Comparison of ENCODE assay signal across 24 cellular contexts in genomic region chr9:114272739-114273431, GRCh38. TPM values are rescaled to one million over a fixed set of nuclear protein-coding genes. Genes with fewer than 3 reads are reported as not detected.
DNase-seq lines count a peak whose midpoint lies in the region; TF ChIP-seq lines count a peak whose summit lies in the region.
"Had no signal": no experiment of that assay in that cellular context is flagged by ENCODE, and none has a peak within 500 bp of the region (broad histone marks: within the 10 kb centered on the region; RNA-seq: fewer than 3 reads in every experiment).

No MANE protein-coding gene starts in this region.

- peak; percentile 23 for DNase-seq in DMS53 (lab: John Stamatoyannopoulos, UW)
- DNase-seq in DMS53 treated with DMSO at 0.1 percent for 48 hours (lab: John Stamatoyannopoulos, UW; ENCODE audit: unreplicated experiment), result no peak
- DNase-seq in NCI-H524 treated with DMSO at 0.1 percent for 48 hours (lab: John Stamatoyannopoulos, UW), result peak; percentile 93
- peak; percentile 37 for DNase-seq in epithelial cell of esophagus (ENCODE audit: low read depth)
- DNase-seq in posterior vena cava (ENCODE audit: low spot score), result peak; percentile 24
- no peak for DNase-seq in NCI-H226
- no peak for DNase-seq in dermis blood vessel endothelial cell
- DNase-seq in NCI-H1694 treated with DMSO at 0.1 percent for 48 hours (lab: John Stamatoyannopoulos, UW), result no peak
- DNase-seq: 8988T; activated CD8-positive, alpha-beta memory T cell treated with anti-CD3 and anti-CD28 coated beads, Interleukin-2, amount 50 U/mL, for 48 hours; AML-193; amygdala; COR-L47; effector CD8-positive, alpha-beta T cell; NCI-H1105; NCI-H526; PC-3; SJCRH30; stimulated activated CD8-positive, alpha-beta memory T cell treated with anti-CD3 and anti-CD28 coated beads, Interleukin-4, amount 100 ng/mL, for 48 hours; upper lobe of left lung had no signal

- no peak overlapping the region for H3K4me3 ChIP-seq in epithelial cell of esophagus (ENCODE audit: low read length)
- H3K4me3 ChIP-seq: GM23248, SJCRH30, upper lobe of left lung had no signal

- intact Hi-C loops in posterior vena cava (cut with DNase I), result loop anchor here (5.0 kb wide), 2 partner anchors 116 to 481 kb away; partner anchors contain the start of gene COL27A1 (in 1 of the 2)

- TF ChIP-seq CTCF in epithelial cell of esophagus (IDR thresholded peaks at IDR 0.05; ENCODE audit: insufficient read depth, low read depth, low read length, missing control alignments), result no peak

RNA-seq across cellular contexts. Expression of gene ORM1, which starts 50.0 kb away (rescaled TPM):
- total RNA-seq in posterior vena cava (1 to 10 TPM in 1 of 2 donors, not detected in 1; 1.8 TPM), dermis blood vessel endothelial cell (not detected in 2 replicates)
- total RNA-seq: GM23248; mononuclear cell; neural crest cell; PC-3; SJCRH30; T-helper 1 cell treated with Interleukin-12 subunit alpha and Interleukin-12 subunit beta and Interleukin-4 antibody, amounts not matched to agents 30 ng/mL and 1 ng/mL, for 36 hours had no signal

RNA-seq across cellular contexts. Expression of gene ORM2, which starts 56.8 kb away (rescaled TPM):
- total RNA-seq in posterior vena cava (not detected), dermis blood vessel endothelial cell (not detected in 2 replicates)
- total RNA-seq: GM23248; mononuclear cell; neural crest cell; PC-3; SJCRH30; T-helper 1 cell treated with Interleukin-12 subunit alpha and Interleukin-12 subunit beta and Interleukin-4 antibody, amounts not matched to agents 30 ng/mL and 1 ng/mL, for 36 hours had no signal

Comparison
In these comparisons a context has a peak if more than half of its experiments do, and no peak if none do; other contexts are left out.
1. DNase-seq: peak in DMS53 (single experiment), NCI-H524 treated with DMSO at 0.1 percent for 48 hours (single experiment), epithelial cell of esophagus (single experiment) and posterior vena cava (single experiment); none in DMS53 treated with DMSO at 0.1 percent for 48 hours (single experiment), NCI-H226 (single experiment), dermis blood vessel endothelial cell (single experiment) and NCI-H1694 treated with DMSO at 0.1 percent for 48 hours (single experiment).